In the genomic region with DNA sequence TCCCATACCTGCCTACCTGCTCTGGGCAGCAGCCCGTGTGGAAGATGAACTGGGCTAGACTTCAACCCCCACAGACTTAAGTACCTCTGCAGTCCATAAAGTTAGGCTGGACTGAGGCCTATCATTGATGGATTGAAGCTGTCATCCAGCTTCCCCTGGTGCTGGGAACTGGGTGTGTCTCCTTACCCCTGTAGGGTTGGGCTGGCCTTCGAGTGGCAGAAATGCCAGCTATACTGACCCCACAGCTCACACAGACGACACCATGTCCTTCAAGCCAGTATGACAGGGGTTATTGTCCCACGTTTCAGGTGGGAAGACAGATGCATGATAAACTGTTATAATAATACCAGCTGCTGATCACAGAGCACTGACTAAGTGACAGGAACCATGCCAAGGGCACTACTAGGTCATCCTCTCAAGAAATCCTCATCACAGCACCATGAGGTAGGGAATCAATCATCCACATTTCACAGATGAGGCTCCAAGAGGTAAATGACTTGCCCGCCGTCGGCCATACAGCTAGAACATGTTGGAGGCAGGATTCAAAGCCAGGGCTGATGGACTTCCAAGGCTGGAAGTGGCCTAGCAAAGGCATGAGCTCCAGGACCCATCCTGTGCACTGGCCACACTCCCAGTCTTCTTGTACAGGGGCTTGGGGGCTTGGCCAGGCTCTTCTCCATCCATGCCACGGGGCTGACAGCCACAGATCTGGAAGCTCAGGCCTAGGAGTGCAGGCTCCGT, we compare ENCODE assay signal across 1 cellular context.
TF ChIP-seq lines count a peak whose summit lies in the region.

Gene BEST4, minus strand, starts transcription at position 51 of the 741 bp plus-strand sequence. CDS start 465 bp downstream, outside the sequence.

TF ChIP-seq in IMR-90, 13 proteins besides CTCF, POLR2A, EP300 and RAD21:
- TF ChIP-seq RFX5 (IDR thresholded peaks at IDR 0.05; ENCODE audit: low read depth, low read length): no peak
TF ChIP-seq in IMR-90: peak in this region for 0.
